ENCODE assay signal across 8 cellular contexts in the genomic region with DNA sequence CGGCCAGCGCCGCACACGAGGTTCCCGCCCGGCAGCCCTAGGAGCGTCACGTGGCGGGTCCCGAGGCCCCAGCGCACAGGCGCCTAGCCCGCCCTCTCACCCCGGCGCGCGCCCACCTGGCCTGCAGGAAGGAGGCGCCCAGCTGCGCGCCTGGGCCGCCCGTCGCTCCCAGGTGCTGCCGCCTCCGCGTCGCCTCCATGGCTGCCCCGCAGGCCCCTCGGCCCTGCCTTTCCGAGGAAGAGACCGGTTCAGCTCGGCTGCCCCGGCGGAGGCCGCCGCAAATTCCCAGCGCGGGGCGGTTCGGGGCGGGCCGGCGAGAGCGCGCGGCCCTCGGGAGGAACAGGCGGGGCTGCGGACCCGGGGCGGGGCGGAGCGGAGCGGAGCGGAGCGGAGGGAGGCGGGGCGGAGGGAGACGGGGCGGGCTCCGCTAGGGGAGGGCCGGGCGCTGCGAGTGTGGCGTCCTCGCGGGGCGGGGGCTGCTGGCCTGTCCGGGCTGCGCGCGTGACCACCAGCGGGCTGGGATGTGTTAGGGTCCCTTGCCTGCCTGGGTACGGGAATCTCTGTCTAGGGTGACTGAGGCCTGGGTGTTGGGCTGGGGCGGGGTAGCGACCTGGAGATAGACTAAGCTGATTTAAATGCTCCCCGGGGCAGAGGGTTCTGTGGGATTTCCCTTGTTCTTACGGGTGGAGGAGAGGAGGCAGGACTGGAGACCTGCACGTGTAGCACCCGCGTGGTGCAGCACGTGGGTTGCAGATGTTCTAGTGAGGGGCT. TPM values are rescaled to one million over a fixed set of nuclear protein-coding genes. Genes with fewer than 3 reads are reported as not detected.
DNase-seq lines count a peak whose midpoint lies in the region; TF ChIP-seq lines count a peak whose summit lies in the region.

A gene (minus strand): TSS at position 343 of the 771 bp plus-strand sequence. CDS start 144 bp downstream, at position 199.

- H3K9me3 ChIP-seq in H9 (ENCODE audit: control insufficient read depth, low read depth, low read length) (no peaks in the 10 kb centered on the region), MG63 (no peaks in the 10 kb centered on the region), SK-N-MC (ENCODE audit: low read depth, low read length) (no peaks in the 10 kb centered on the region)

- H3K27me3 Mint-ChIP-seq in H9 (ENCODE audit: low read depth): peaks cover 16% of the 10 kb centered on the region
- H3K27me3 Mint-ChIP-seq in activated naive CD4-positive, alpha-beta T cell treated with anti-CD3 and anti-CD28 coated beads, Interleukin-2, amount 10 ng/mL, durations not matched to agents 7 days and 5 days: peaks cover 29% of the 10 kb centered on the region

- peak within 1 kb of the TSS in 2 of 3 experiments; percentile 85 to 95; a peak in 5 of 7 replicates for H3K27ac Mint-ChIP-seq in H9
- peak within 1 kb of the TSS; percentile 91 for H3K27ac Mint-ChIP-seq in activated naive CD4-positive, alpha-beta T cell treated with anti-CD3 and anti-CD28 coated beads, Interleukin-2, amount 10 ng/mL, durations not matched to agents 7 days and 5 days

- H3K79me2 ChIP-seq in H9 (ENCODE audit: insufficient read depth, low read length): peaks cover 19% of the 10 kb centered on the region; the same call in 1 of the 2 replicates

- peak within 1 kb of the TSS; percentile 81 for H3K9ac ChIP-seq in H9 (ENCODE audit: extremely low read depth, insufficient read length, low read length)
- H3K9ac ChIP-seq in SK-N-MC (ENCODE audit: insufficient read length): peak within 1 kb of the TSS; percentile 80

- TF ChIP-seq CTCF in H9 (conservative IDR thresholded peaks at IDR 0.05): no peak

- CTCF ChIA-PET in activated naive CD4-positive, alpha-beta T cell treated with anti-CD3 and anti-CD28 coated beads, Interleukin-2, amount 10 ng/mL, durations not matched to agents 7 days and 5 days (lab: Charles Lee): interaction anchor here (1.5 to 1.9 kb wide), 4 partner anchors 18 to 389 kb away, joined by 3 to 6 read pairs (median 6); no protein-coding TSS in a partner anchor

- no peak within 1 kb of the TSS for H2AK5ac ChIP-seq in H9 (ENCODE audit: insufficient read length, low read length)

- H3K4me1 Mint-ChIP-seq in H9: peaks cover 35 to 46% of the 10 kb centered on the region in 2 experiments
- peaks cover 45% of the 10 kb centered on the region for H3K4me1 Mint-ChIP-seq in activated naive CD4-positive, alpha-beta T cell treated with anti-CD3 and anti-CD28 coated beads, Interleukin-2, amount 10 ng/mL, durations not matched to agents 7 days and 5 days

- H2BK120ac ChIP-seq in H9 (ENCODE audit: low read depth, low read length, poor library complexity, severe bottlenecking): no peak within 1 kb of the TSS

- peak within 1 kb of the TSS; percentile 88 for H3K14ac ChIP-seq in H9 (ENCODE audit: insufficient read depth, low read length)

- peaks cover 16% of the 10 kb centered on the region for H3K23me2 ChIP-seq in H9 (ENCODE audit: insufficient read length, low read depth, low read length, poor library complexity, severe bottlenecking)

- H3T11ph ChIP-seq in H9 (ENCODE audit: low read length): no peak within 1 kb of the TSS

- H3K4me3 ChIP-seq in MG63 (peak within 1 kb of the TSS; percentile 97), SK-N-MC (peak within 1 kb of the TSS; percentile 78)

- peaks cover 5% of the 10 kb centered on the region for H3K79me1 ChIP-seq in H9 (ENCODE audit: insufficient read depth, low read depth, low read length, poor library complexity, severe bottlenecking)

- peaks cover 2 to 12% (median 5%) of the 10 kb centered on the region in 3 experiments for H3K36me3 Mint-ChIP-seq in H9 (ENCODE audit: insufficient read depth in 1 of 3, low read depth in 3 of 3)
- H3K36me3 Mint-ChIP-seq in activated naive CD4-positive, alpha-beta T cell treated with anti-CD3 and anti-CD28 coated beads, Interleukin-2, amount 10 ng/mL, durations not matched to agents 7 days and 5 days: peaks cover 12% of the 10 kb centered on the region

- peak within 1 kb of the TSS; percentile 40 for H2AFZ ChIP-seq in H9 (ENCODE audit: low read length)

- no peak within 1 kb of the TSS for H3K56ac ChIP-seq in H9 (ENCODE audit: insufficient read length, low read depth, low read length)

- H3K4me3 Mint-ChIP-seq in H9: peak within 1 kb of the TSS; percentile 90 to 93
- H3K4me3 Mint-ChIP-seq in activated naive CD4-positive, alpha-beta T cell treated with anti-CD3 and anti-CD28 coated beads, Interleukin-2, amount 10 ng/mL, durations not matched to agents 7 days and 5 days: peak within 1 kb of the TSS; percentile 90

- H2BK20ac ChIP-seq in H9 (ENCODE audit: low read depth, low read length, poor library complexity, severe bottlenecking): no peak within 1 kb of the TSS

- peak within 1 kb of the TSS; percentile 98 for H3K4me2 ChIP-seq in H9 (ENCODE audit: insufficient read depth, insufficient read length, low read length)

- H4K91ac ChIP-seq in H9 (ENCODE audit: insufficient read length, low read depth, low read length): no peak within 1 kb of the TSS

- no peaks in the 10 kb centered on the region for H4K20me1 ChIP-seq in H9 (ENCODE audit: control insufficient read depth, insufficient read depth, insufficient read length)

- H3K4ac ChIP-seq in H9 (ENCODE audit: low read depth, low read length): no peak within 1 kb of the TSS; the same call in 1 of the 2 replicates

- H3K27ac ChIP-seq in H9 (ENCODE audit: insufficient read length, low read depth, low read length) (no peak within 1 kb of the TSS), SK-N-MC (peak within 1 kb of the TSS; percentile 48; the same call in 1 of the 2 replicates)

- no peak within 1 kb of the TSS for H4K8ac ChIP-seq in H9 (replicated peaks; ENCODE audit: insufficient read length, low read depth, low read length)

- no CpG with 5 or more reads among the region's 82 CpGs for WGBS in H9 (ENCODE audit: extremely low coverage, insufficient read length, low lambda C conversion rate)

- H3K36me3 ChIP-seq in MG63 (peaks cover 28% of the 10 kb centered on the region), SK-N-MC (ENCODE audit: insufficient read depth, low read length) (no peaks in the 10 kb centered on the region)

- H2BK12ac ChIP-seq in H9 (ENCODE audit: insufficient read length, low read depth, low read length): no peak within 1 kb of the TSS

- H3K23ac ChIP-seq in H9 (ENCODE audit: insufficient read length, low read depth, low read length): no peak within 1 kb of the TSS

- H3K27me3 ChIP-seq in H9 (ENCODE audit: insufficient read depth, low read length): no peaks in the 10 kb centered on the region
- H3K27me3 ChIP-seq in MG63: no peaks in the 10 kb centered on the region

- peaks cover 12% of the 10 kb centered on the region; the same call in 1 of the 2 replicates for H3K4me1 ChIP-seq in H9 (ENCODE audit: insufficient read depth, low read length)

- H3K9me3 Mint-ChIP-seq in H9: peaks cover 0 to 3% of the 10 kb centered on the region in 2 experiments; a peak in 2 of 5 replicates
- H3K9me3 Mint-ChIP-seq in activated naive CD4-positive, alpha-beta T cell treated with anti-CD3 and anti-CD28 coated beads, Interleukin-2, amount 10 ng/mL, durations not matched to agents 7 days and 5 days: no peaks in the 10 kb centered on the region

- DNase-seq in GM03348 (ENCODE audit: low spot score): peak; percentile 99
- DNase-seq in H9: peak; percentile 77
- peak; percentile 80 for DNase-seq in MG63
- DNase-seq in SK-N-MC (ENCODE audit: low read depth, low spot score): no peak
- peak; percentile 88 for DNase-seq in activated naive CD4-positive, alpha-beta T cell treated with anti-CD3 and anti-CD28 coated beads, Interleukin-2, amount 10 ng/mL, durations not matched to agents 7 days and 5 days
- DNase-seq in germinal center (ENCODE audit: low spot score): peak; percentile 93
- DNase-seq in occipital lobe (lab: John Stamatoyannopoulos, UW): peak; percentile 84
- DNase-seq in superior temporal gyrus (ENCODE audit: extremely low spot score): peak; percentile 79

- peak within 1 kb of the TSS; percentile 6 for H4K5ac ChIP-seq in H9 (ENCODE audit: insufficient read length, low read depth, low read length)

- H2BK5ac ChIP-seq in H9 (ENCODE audit: insufficient read length, low read length): no peak within 1 kb of the TSS

- peak within 1 kb of the TSS; percentile 93 for H3K18ac ChIP-seq in H9 (ENCODE audit: insufficient read length, low read depth, low read length)

- no peak within 1 kb of the TSS for H2BK15ac ChIP-seq in H9 (ENCODE audit: low read depth, low read length)

RNA-seq across cellular contexts. Expression of the gene that starts here (rescaled TPM):
- total RNA-seq in H9 (2021) (68.7 and 71.9 TPM in 2 replicates), occipital lobe (7.6 TPM)
- total RNA-seq in MG63 (2014; rRNA removed; shearing (Covaris generic); ENCODE audit: low replicate concordance): 29.5 and 38.8 TPM in 2 replicates
